Comparison of ENCODE assay signal across 9 cellular contexts in the genomic region with DNA sequence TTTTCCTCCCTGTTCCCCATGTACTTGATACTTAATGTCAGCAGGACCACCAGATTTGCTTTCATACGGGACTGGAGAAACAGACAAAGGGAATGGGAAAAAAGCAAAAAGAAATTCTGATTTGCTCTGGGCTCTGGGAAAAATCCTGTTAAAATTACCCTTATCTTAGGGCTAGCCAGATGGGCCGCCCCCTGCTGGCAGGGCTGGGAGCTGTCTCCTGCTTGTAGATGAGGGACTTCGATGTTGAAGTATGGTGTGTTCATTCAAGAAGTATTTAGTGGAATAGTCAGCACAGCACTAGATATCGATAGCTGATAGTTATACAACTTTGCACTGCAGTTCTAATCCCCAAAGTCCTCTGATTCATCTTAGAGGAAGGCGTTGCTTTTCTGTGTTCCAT. TPM values are rescaled to one million over a fixed set of nuclear protein-coding genes. Genes with fewer than 3 reads are reported as not detected.
DNase-seq lines count a peak whose midpoint lies in the region; ATAC-seq and TF ChIP-seq lines count a peak whose summit lies in the region.
"Had no signal": no experiment of that assay in that cellular context is flagged by ENCODE, and none has a peak within 500 bp of the region (broad histone marks: within the 10 kb centered on the region; RNA-seq: fewer than 3 reads in every experiment).

No MANE protein-coding gene starts in this region.

- CTCF ChIA-PET in activated CD4-positive, alpha-beta memory T cell treated with anti-CD3 and anti-CD28 coated beads, Interleukin-2, amount 10 ng/mL, durations not matched to agents 7 days and 5 days (lab: Charles Lee) = interaction anchor here (0.7 to 7.1 kb wide), 21 partner anchors 9 to 423 kb away, joined by 3 to 91 read pairs (median 4); a partner anchor contains a TSS

- H3K27ac Mint-ChIP-seq in activated CD4-positive, alpha-beta memory T cell treated with anti-CD3 and anti-CD28 coated beads, Interleukin-2, amount 10 ng/mL, durations not matched to agents 7 days and 5 days = no peak overlapping the region

- H3K27me3 ChIP-seq in DND-41 (ENCODE audit: insufficient read depth, low read length, poor library complexity) = no peaks in the 10 kb centered on the region
- H3K27me3 ChIP-seq in neutrophil = no peaks in the 10 kb centered on the region

- POLR2A ChIA-PET in activated CD4-positive, alpha-beta memory T cell treated with anti-CD3 and anti-CD28 coated beads, Interleukin-2, amount 10 ng/mL, durations not matched to agents 7 days and 5 days (lab: Charles Lee) = interaction anchor here (1.2 to 1.9 kb wide), 2 partner anchors 67 to 257 kb away, joined by 3 to 6 read pairs; no protein-coding TSS in a partner anchor

- ATAC-seq in DND-41 (ENCODE audit: insufficient read depth, low read depth) (peak; percentile 60; the same call in 1 of the 3 replicates), HG03432 (IDR thresholded peaks at IDR 0.05; ENCODE audit: unreplicated experiment) (no peak)

- H3K9ac ChIP-seq in DND-41 (ENCODE audit: low read depth, low read length) = no peak overlapping the region

- H3K4me2 ChIP-seq in DND-41 (ENCODE audit: insufficient read depth, low read length) = no peak overlapping the region

- peaks cover 7% of the 10 kb centered on the region; the same call in 1 of the 2 replicates for H3K4me1 ChIP-seq in DND-41 (ENCODE audit: insufficient read depth, low read length)
- H3K4me1 ChIP-seq in neutrophil (ENCODE audit: control insufficient read depth in 1 of 2, insufficient read depth in 1 of 2, low read depth in 1 of 2, low read length in 1 of 2) = peaks cover 16 to 19% of the 10 kb centered on the region in 2 experiments

- H3K9me3 Mint-ChIP-seq in activated CD4-positive, alpha-beta memory T cell treated with anti-CD3 and anti-CD28 coated beads, Interleukin-2, amount 10 ng/mL, durations not matched to agents 7 days and 5 days = no peaks in the 10 kb centered on the region

- H3K9me3 ChIP-seq in DND-41 (ENCODE audit: insufficient read depth, low read length, severe bottlenecking) (no peaks in the 10 kb centered on the region), neutrophil (no peaks in the 10 kb centered on the region)

- TF ChIP-seq CTCF in DND-41 (IDR thresholded peaks at IDR 0.05; ENCODE audit: borderline replicate concordance, extremely low read depth, low read length, poor library complexity, severe bottlenecking) (peak; percentile 78), epithelial cell of proximal tubule (conservative IDR thresholded peaks at IDR 0.05; ENCODE audit: low read depth, low read length) (peak; percentile 55), neutrophil (IDR thresholded peaks at IDR 0.05) (peak; percentile 78)

- H3K36me3 Mint-ChIP-seq in activated CD4-positive, alpha-beta memory T cell treated with anti-CD3 and anti-CD28 coated beads, Interleukin-2, amount 10 ng/mL, durations not matched to agents 7 days and 5 days (ENCODE audit: low read depth) = peaks cover 18% of the 10 kb centered on the region

- H3K4me1 Mint-ChIP-seq in activated CD4-positive, alpha-beta memory T cell treated with anti-CD3 and anti-CD28 coated beads, Interleukin-2, amount 10 ng/mL, durations not matched to agents 7 days and 5 days = peaks cover 14% of the 10 kb centered on the region

- peaks cover 69% of the 10 kb centered on the region for H3K36me3 ChIP-seq in DND-41 (ENCODE audit: insufficient read depth, low read length)
- H3K36me3 ChIP-seq in neutrophil = peaks cover 73% of the 10 kb centered on the region

- H3K4me3 ChIP-seq in DND-41 (ENCODE audit: low read depth in 1 of 2, low read length in 2 of 2) = no peak overlapping the region
- no peak overlapping the region for H3K4me3 ChIP-seq in epithelial cell of proximal tubule (ENCODE audit: low read depth, low read length)
- H3K4me3 ChIP-seq in neutrophil (ENCODE audit: low read depth in 1 of 2, low read length in 1 of 2) = no peak overlapping the region
- H3K4me3 ChIP-seq: SK-N-MC had no signal

- H3K27me3 Mint-ChIP-seq in activated CD4-positive, alpha-beta memory T cell treated with anti-CD3 and anti-CD28 coated beads, Interleukin-2, amount 10 ng/mL, durations not matched to agents 7 days and 5 days = no peaks in the 10 kb centered on the region

- no peak overlapping the region for H2AFZ ChIP-seq in DND-41 (ENCODE audit: low read depth, low read length)

- no peaks in the 10 kb centered on the region for H3K79me2 ChIP-seq in DND-41 (ENCODE audit: insufficient read depth, low read length)

- H3K4me3 Mint-ChIP-seq in activated CD4-positive, alpha-beta memory T cell treated with anti-CD3 and anti-CD28 coated beads, Interleukin-2, amount 10 ng/mL, durations not matched to agents 7 days and 5 days = no peak overlapping the region

- peak; percentile 50 for DNase-seq in DND-41
- DNase-seq in LHCN-M2 (ENCODE audit: low read depth) = peak; percentile 8
- peak; percentile 56 for DNase-seq in activated CD4-positive, alpha-beta memory T cell treated with anti-CD3 and anti-CD28 coated beads, Interleukin-2, amount 10 ng/mL, durations not matched to agents 7 days and 5 days
- DNase-seq in epithelial cell of proximal tubule (ENCODE audit: low read depth) = no peak
- no peak for DNase-seq in GM19238 (ENCODE audit: insufficient read length, low spot score)
- DNase-seq in OCI-M2 (lab: John Stamatoyannopoulos, UW; ENCODE audit: unreplicated experiment) = no peak

- H4K20me1 ChIP-seq in DND-41 (ENCODE audit: insufficient read depth, low read length) = no peaks in the 10 kb centered on the region

- H3K27ac ChIP-seq in DND-41 (ENCODE audit: low read length) (no peak overlapping the region), neutrophil (peak overlapping the region; percentile 53)
- H3K27ac ChIP-seq: SK-N-MC had no signal

RNA-seq across cellular contexts. Expression of a gene that starts 45.8 kb away (rescaled TPM):
- total RNA-seq in LHCN-M2 (2014; rRNA removed) (0.90 and 1.4 TPM in 2 replicates), epithelial cell of proximal tubule (1.6 and 1.7 TPM in 2 replicates)
- 3.3 TPM for polyA plus RNA-seq in LHCN-M2 (2012)
- 1 to 10 TPM; 6.9 to 7.2 TPM for total RNA-seq in activated CD4-positive, alpha-beta memory T cell treated with anti-CD3 and anti-CD28 coated beads, Interleukin-2, amount 10 ng/mL, durations not matched to agents 7 days and 5 days

Comparison
In these comparisons a context has a peak if more than half of its experiments do, and no peak if none do; other contexts are left out.
1. DNase-seq: peak in DND-41 (single experiment), LHCN-M2 (single experiment) and activated CD4-positive, alpha-beta memory T cell treated with anti-CD3 and anti-CD28 coated beads, Interleukin-2, amount 10 ng/mL, durations not matched to agents 7 days and 5 days (single experiment); none in epithelial cell of proximal tubule (single experiment), GM19238 (single experiment) and OCI-M2 (single experiment).
2. Peak in every context shown above with its lines, with median percentiles within 50 percentile points of each other: CTCF ChIP-seq.